In genomic region chr6:40999498-41000070, GRCh38 we compare ENCODE assay signal across 8 cellular contexts. TPM values are rescaled to one million over a fixed set of nuclear protein-coding genes. Genes with fewer than 3 reads are reported as not detected.
DNase-seq lines count a peak whose midpoint lies in the region; ATAC-seq, FAIRE-seq and TF ChIP-seq lines count a peak whose summit lies in the region.

No MANE protein-coding gene starts in this region.

- in situ Hi-C loops in Panc1 (cut with HindIII; ENCODE audit: low pct_unique_long_range_greater_than_20kb, low sequenced_read_pairs), result no loop called here

- TF ChIP-seq EP300 in ovary (IDR thresholded peaks at IDR 0.05), result no peak

- intact Hi-C loops in Panc1 (cut with micrococcal nuclease; ENCODE audit: unreplicated experiment), result no loop called here
- intact Hi-C loops in ovary (cut with DNase I), result no loop called here

- DNase-seq in AG09309 (ENCODE audit: low read depth), result no peak
- DNase-seq in GM12891 (ENCODE audit: insufficient read length, low spot score), result peak; percentile 27
- DNase-seq in Panc1 (ENCODE audit: low read depth, low spot score), result no peak
- DNase-seq in fibroblast of gingiva (ENCODE audit: low read depth), result peak; percentile 26
- peak; percentile 75 to 84 (median 83) for DNase-seq in ovary
- DNase-seq in midbrain (lab: John Stamatoyannopoulos, UW), result no peak

- BruUV-seq in Panc1 (replicated peaks; lab: Mats Ljungman, UMichigan), result no TSS peak

- peak; percentile 49 for TF ChIP-seq CTCF in AG09309 (IDR thresholded peaks at IDR 0.05; ENCODE audit: control insufficient read depth, insufficient read depth, low read depth, low read length, missing control alignments)
- peak; percentile 47 for TF ChIP-seq CTCF in Panc1 (IDR thresholded peaks at IDR 0.05)
- TF ChIP-seq CTCF in ovary (IDR thresholded peaks at IDR 0.05), result peak; percentile 19 to 38 (median 31)

- TF ChIP-seq POLR2A in GM12891 (IDR thresholded peaks at IDR 0.05; ENCODE audit: low read depth, low read length) (no peak), ovary (IDR thresholded peaks at IDR 0.05) (no peak)

- H3K36me3 ChIP-seq in Panc1 (ENCODE audit: control insufficient read depth, insufficient read depth, low read length), result no peaks in the 10 kb centered on the region
- no peaks in the 10 kb centered on the region for H3K36me3 ChIP-seq in ovary

- H3K4me3 ChIP-seq in AG09309 (ENCODE audit: control insufficient read depth, low read depth, low read length), result no peak overlapping the region
- no peak overlapping the region for H3K4me3 ChIP-seq in Panc1 (ENCODE audit: low read depth in 2 of 2, low read length in 2 of 2)
- no peak overlapping the region for H3K4me3 ChIP-seq in ovary

- H3K9me3 ChIP-seq in Panc1 (ENCODE audit: control insufficient read depth, insufficient read depth, low read depth, low read length) (no peaks in the 10 kb centered on the region), ovary (no peaks in the 10 kb centered on the region)

- H3K4me1 ChIP-seq in Panc1 (ENCODE audit: control insufficient read depth, insufficient read depth, low read length), result peaks cover 40% of the 10 kb centered on the region
- peaks cover 22% of the 10 kb centered on the region for H3K4me1 ChIP-seq in ovary (ENCODE audit: insufficient read depth)

- H3K27me3 ChIP-seq in Panc1 (ENCODE audit: control insufficient read depth, insufficient read depth, low read length), result no peaks in the 10 kb centered on the region
- H3K27me3 ChIP-seq in ovary, result no peaks in the 10 kb centered on the region

- 48 to 50% (median 50%) methylated on average over 5 of the region's 5 CpGs for WGBS in ovary, 3 donors

- no peak for FAIRE-seq in GM12891 (lab: Jason Lieb, UNC)

- H3K27ac ChIP-seq in Panc1 (ENCODE audit: low read length) (peak overlapping the region; percentile 98), ovary (peak overlapping the region in 1 of 2 donors; percentile 21)

- CTCF ChIA-PET in Panc1 (lab: Charles Lee), result interaction anchor here (0.7 kb wide), 1 partner anchor 65 kb away, joined by 15 read pairs; no protein-coding TSS in a partner anchor

- POLR2A ChIA-PET in Panc1 (lab: Charles Lee), result no interaction called here

- ATAC-seq in Panc1 (no peak), HG03442 (IDR thresholded peaks at IDR 0.05; ENCODE audit: unreplicated experiment) (no peak), HG03457 (IDR thresholded peaks at IDR 0.05; ENCODE audit: unreplicated experiment) (no peak)

TF ChIP-seq in GM12891, 5 proteins besides CTCF, POLR2A, EP300 and RAD21:
- TF ChIP-seq POLR2AphosphoS5 (IDR thresholded peaks at IDR 0.05; ENCODE audit: low read depth, low read length) (no peak), POU2F2 (IDR thresholded peaks at IDR 0.05; ENCODE audit: low read depth, low read length) (no peak), PAX5 (IDR thresholded peaks at IDR 0.05; ENCODE audit: insufficient read depth, low read length, severe bottlenecking) (no peak), TAF1 (IDR thresholded peaks at IDR 0.05; ENCODE audit: low read depth, low read length) (no peak), SPI1 (IDR thresholded peaks at IDR 0.05; ENCODE audit: low read depth, low read length) (no peak)
TF ChIP-seq in GM12891: peak in this region for 0.

RNA-seq across cellular contexts. Expression of gene UNC5CL, which starts 39.4 kb away (rescaled TPM):
- 0.31 TPM for polyA plus RNA-seq in GM12891 (2012; ENCODE audit: low read depth, missing spikeins)
- total RNA-seq in Panc1 (2021; ENCODE audit: unreplicated experiment) (0.36 TPM), ovary (1 to 10 TPM in 2 of 7 donors, under 1 TPM in 5; 0.69 to 2.1 (median 0.86) TPM)
- 0.67 TPM for polyA plus RNA-seq in Panc1 (2012; ENCODE audit: insufficient read length)
- polyA plus RNA-seq in ovary, result under 1 TPM; 0.60 to 0.91 TPM

RNA-seq across cellular contexts. Expression of gene TSPO2, which starts 42.7 kb away (rescaled TPM):
- polyA plus RNA-seq in GM12891 (2012; ENCODE audit: low read depth, missing spikeins), result not detected
- total RNA-seq in Panc1 (2021; ENCODE audit: unreplicated experiment) (not detected), ovary (not detected)
- not detected for polyA plus RNA-seq in Panc1 (2012; ENCODE audit: insufficient read length)
- polyA plus RNA-seq in ovary, result not detected

RNA-seq across cellular contexts. Expression of gene APOBEC2, which starts 53.4 kb away (rescaled TPM):
- polyA plus RNA-seq in GM12891 (2012; ENCODE audit: low read depth, missing spikeins), result not detected
- total RNA-seq in Panc1 (2021; ENCODE audit: unreplicated experiment), result not detected
- polyA plus RNA-seq in Panc1 (2012; ENCODE audit: insufficient read length), result not detected
- not detected for total RNA-seq in ovary
- under 1 TPM in 1 of 2 donors, not detected in 1; 0.06 TPM for polyA plus RNA-seq in ovary

Comparison
In these comparisons a context has a peak if more than half of its experiments do, and no peak if none do; other contexts are left out.
1. DNase-seq: peak in GM12891 (single experiment), fibroblast of gingiva (single experiment) and ovary (5 of 5); none in AG09309 (single experiment), Panc1 (single experiment) and midbrain (single experiment).
2. Peak in every context shown above with its lines, with median percentiles within 50 percentile points of each other: CTCF ChIP-seq.